ENCODE assay signal across 21 cellular contexts in the genomic region with DNA sequence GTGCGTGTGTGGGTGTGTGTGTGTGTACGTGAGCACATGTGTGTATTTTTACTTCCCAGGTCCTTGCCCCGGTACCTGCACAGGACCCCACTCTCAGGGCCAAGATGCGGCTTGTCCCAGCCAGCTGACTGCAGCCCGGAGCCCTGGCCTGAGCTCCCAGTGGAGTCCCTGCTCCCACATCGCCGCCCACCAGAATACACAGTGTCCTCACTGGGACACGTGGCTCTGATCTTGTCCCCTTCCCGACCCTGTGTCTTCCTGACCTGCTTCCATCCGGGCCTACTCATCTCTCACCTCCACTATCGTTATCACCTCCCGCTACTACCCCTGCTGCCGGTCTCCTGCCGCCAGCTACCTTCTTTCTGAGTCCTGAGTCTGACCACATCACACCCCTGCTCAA.
"Had no signal": no experiment of that assay in that cellular context is flagged by ENCODE, and none has a peak within 500 bp of the region (broad histone marks: within the 10 kb centered on the region; RNA-seq: fewer than 3 reads in every experiment).

No MANE protein-coding gene starts in this region.

- ATAC-seq: T-cell had no signal

- H3K4me3 Mint-ChIP-seq: naive B cell; T-cell; T-helper 2 cell treated with Interferon-gamma antibody and Interleukin-4, amounts not matched to agents 5 μg/mL and 100 μg/mL, for 36 hours had no signal

- H3K4me1 ChIP-seq: left ventricle myocardium inferior, upper lobe of left lung had no signal

- H3K4me1 Mint-ChIP-seq: T-cell had no signal

- H3K27ac ChIP-seq: heart right ventricle, left ventricle myocardium inferior, thoracic aorta, upper lobe of left lung, WERI-Rb-1 had no signal

- H3K27ac Mint-ChIP-seq: progenitor cell of endocrine pancreas; T-cell; T-helper 2 cell treated with Interferon-gamma antibody and Interleukin-4, amounts not matched to agents 5 μg/mL and 100 μg/mL, for 36 hours had no signal

- FAIRE-seq: bronchial epithelial cell, TTC549 had no signal

- H3K4me3 ChIP-seq: heart right ventricle, left ventricle myocardium inferior, thoracic aorta, upper lobe of left lung had no signal

- H3K9me3 ChIP-seq: thoracic aorta, upper lobe of left lung had no signal

- H3K9me3 Mint-ChIP-seq: T-cell; T-helper 2 cell treated with Interferon-gamma antibody and Interleukin-4, amounts not matched to agents 5 μg/mL and 100 μg/mL, for 36 hours had no signal

- H3K36me3 ChIP-seq: heart right ventricle, left ventricle myocardium inferior, thoracic aorta, upper lobe of left lung, WERI-Rb-1 had no signal

- H3K36me3 Mint-ChIP-seq: T-cell had no signal

- H3K27me3 ChIP-seq: upper lobe of left lung had no signal

- DNase-seq: activated naive CD4-positive, alpha-beta T cell; activated T-cell treated with anti-CD3 and anti-CD28 coated beads, Interleukin-2, amount 50 U/mL, for 1 hour; amygdala; cerebellar nuclear complex; cortex of kidney; foreskin fibroblast; heart right ventricle; left ventricle myocardium inferior; naive B cell; retina; stimulated activated CD4-positive, alpha-beta T cell treated with anti-CD3 and anti-CD28 coated beads, Interleukin-2, amount 100 ng/mL, for 48 hours; stimulated activated CD8-positive, alpha-beta memory T cell treated with anti-CD3 and anti-CD28 coated beads, Interleukin-4, amount 100 ng/mL, for 48 hours; stimulated activated naive CD4-positive, alpha-beta T cell; T-cell; upper lobe of left lung; WERI-Rb-1 had no signal
